11 cellular contexts compared by ENCODE assay signal in genomic region chr2:65033178-65033577, GRCh38. TPM values are rescaled to one million over a fixed set of nuclear protein-coding genes. Genes with fewer than 3 reads are reported as not detected.
DNase-seq lines count a peak whose midpoint lies in the region; ATAC-seq and TF ChIP-seq lines count a peak whose summit lies in the region.
"Had no signal": no experiment of that assay in that cellular context is flagged by ENCODE, and none has a peak within 500 bp of the region (broad histone marks: within the 10 kb centered on the region; RNA-seq: fewer than 3 reads in every experiment).

No MANE protein-coding gene starts in this region.

- H3K14ac ChIP-seq in trophoblast cell (ENCODE audit: low read length): no peak overlapping the region

- H2AFZ ChIP-seq in SU-DHL-6 (ENCODE audit: low read depth, low read length, severe bottlenecking) (no peak overlapping the region), trophoblast cell (ENCODE audit: insufficient read depth, low read length, poor library complexity) (no peak overlapping the region)

- H3K4me3 ChIP-seq in SU-DHL-6 (ENCODE audit: insufficient read depth, low read length, poor library complexity, severe bottlenecking): no peak overlapping the region
- H3K4me3 ChIP-seq in trophoblast cell (ENCODE audit: low read depth, low read length): no peak overlapping the region
- H3K4me3 ChIP-seq: mucosa of descending colon had no signal

- no peaks in the 10 kb centered on the region for H3K79me2 ChIP-seq in SU-DHL-6 (ENCODE audit: insufficient read depth, low read length)
- no peaks in the 10 kb centered on the region for H3K79me2 ChIP-seq in trophoblast cell (ENCODE audit: control insufficient read depth, insufficient read depth, low read length, poor library complexity)

- no peak overlapping the region for H2AK5ac ChIP-seq in trophoblast cell (ENCODE audit: low read length)

- H4K12ac ChIP-seq in trophoblast cell (ENCODE audit: low read depth, low read length): no peak overlapping the region

- no peak overlapping the region for H2BK12ac ChIP-seq in trophoblast cell (ENCODE audit: low read length)

- H3K27ac ChIP-seq in SU-DHL-6 (ENCODE audit: low read depth, low read length) (peak overlapping the region; percentile 63), trophoblast cell (ENCODE audit: low read depth, low read length) (no peak overlapping the region)

- H2BK120ac ChIP-seq in trophoblast cell (ENCODE audit: insufficient read depth, low read length, poor library complexity): no peak overlapping the region

- H3K4me1 ChIP-seq in trophoblast cell (ENCODE audit: control insufficient read depth in 1 of 2, insufficient read depth in 2 of 2, low read length in 2 of 2): peaks cover 0 to 2% of the 10 kb centered on the region in 2 experiments

- H3K9me3 ChIP-seq in SU-DHL-6 (ENCODE audit: insufficient read depth, low read length): no peaks in the 10 kb centered on the region
- H3K9me3 ChIP-seq in trophoblast cell (ENCODE audit: insufficient read depth, low read depth, low read length): no peaks in the 10 kb centered on the region
- H3K9me3 ChIP-seq: mucosa of descending colon had no signal

- H4K8ac ChIP-seq in trophoblast cell (ENCODE audit: low read depth, low read length): no peak overlapping the region

- H3F3A ChIP-seq in SU-DHL-6 (ENCODE audit: insufficient read depth): peaks cover 42% of the 10 kb centered on the region

- DNase-seq in NCI-H2227 treated with DMSO at 0.1 percent for 48 hours (lab: John Stamatoyannopoulos, UW) (peak; percentile 15), NCI-H2227 (lab: John Stamatoyannopoulos, UW; ENCODE audit: unreplicated experiment) (no peak), KBM-7 (peak; percentile 84), lung microvascular endothelial cell (ENCODE audit: low read depth in 2 of 2) (peak; percentile 41 to 65), NCI-H2081 treated with DMSO at 0.1 percent for 48 hours (lab: John Stamatoyannopoulos, UW) (no peak), trophoblast cell (no peak)
- DNase-seq: cortex of kidney, mucosa of descending colon, NCI-H345 had no signal

- H3K27me3 ChIP-seq in SU-DHL-6 (ENCODE audit: low read length) (no peaks in the 10 kb centered on the region), trophoblast cell (ENCODE audit: insufficient read depth, low read length) (no peaks in the 10 kb centered on the region)

- no peak overlapping the region for H3K18ac ChIP-seq in trophoblast cell (ENCODE audit: low read length)

- H3K9ac ChIP-seq in SU-DHL-6 (ENCODE audit: low read length) (no peak overlapping the region), trophoblast cell (ENCODE audit: low read length) (no peak overlapping the region)

- no CpG with 5 or more reads among the region's 4 CpGs for WGBS in trophoblast cell (ENCODE audit: extremely low coverage, insufficient coverage, insufficient read length)

- no peak overlapping the region for H3K4ac ChIP-seq in trophoblast cell (ENCODE audit: low read depth, low read length)

- no peaks in the 10 kb centered on the region for H3K9me2 ChIP-seq in SU-DHL-6 (replicated peaks; ENCODE audit: insufficient read depth, low read length)

- no peak overlapping the region for H2BK5ac ChIP-seq in trophoblast cell (ENCODE audit: low read depth, low read length, poor library complexity)

- no peaks in the 10 kb centered on the region for H4K20me1 ChIP-seq in SU-DHL-6 (ENCODE audit: low read depth, low read length)

- H3K79me1 ChIP-seq in trophoblast cell (ENCODE audit: low read length): no peaks in the 10 kb centered on the region

- H3K36me3 ChIP-seq in SU-DHL-6 (ENCODE audit: low read length) (0 out of 2 replicates have a peak, but pooled peaks cover 1% of the 10 kb centered on the region), trophoblast cell (ENCODE audit: control insufficient read depth in 1 of 2, insufficient read depth in 2 of 2, low read length in 2 of 2) (no peaks in the 10 kb centered on the region)

- in situ Hi-C loops in KBM-7 (cut with MboI; ENCODE audit: low pct_unique_long_range_greater_than_20kb, low sequenced_read_pairs): loop anchor here (10.0 to 25.0 kb wide), 3 partner anchors 118 to 696 kb away; no protein-coding TSS in a partner anchor

- peak; percentile 14 for TF ChIP-seq CTCF in SU-DHL-6 (IDR thresholded peaks at IDR 0.05; ENCODE audit: insufficient read depth, low read length, poor library complexity, severe bottlenecking)

- no peak overlapping the region for H4K91ac ChIP-seq in trophoblast cell (ENCODE audit: low read depth, low read length)

- peak overlapping the region; percentile 19 for H3K4me2 ChIP-seq in SU-DHL-6 (ENCODE audit: low read depth, low read length, poor library complexity, severe bottlenecking)
- no peak overlapping the region for H3K4me2 ChIP-seq in trophoblast cell (ENCODE audit: low read length)

- H3K23ac ChIP-seq in trophoblast cell (ENCODE audit: low read length): no peak overlapping the region

- ATAC-seq in HG03442 (IDR thresholded peaks at IDR 0.05; ENCODE audit: unreplicated experiment): no peak

RNA-seq across cellular contexts. Expression of gene CEP68, which starts 23.0 kb away (rescaled TPM):
- total RNA-seq in lung microvascular endothelial cell: 30.8 and 32.3 TPM in 2 replicates
- 6.0 and 6.3 TPM in 2 replicates for polyA plus RNA-seq in trophoblast cell (2013)

RNA-seq across cellular contexts. Expression of gene SLC1A4, which starts 44.0 kb away (rescaled TPM):
- 10.2 and 11.7 TPM in 2 replicates for total RNA-seq in lung microvascular endothelial cell
- polyA plus RNA-seq in trophoblast cell (2013): 0.50 and 0.81 TPM in 2 replicates

Comparison
In these comparisons a context has a peak if more than half of its experiments do, and no peak if none do; other contexts are left out.
1. DNase-seq: peak in NCI-H2227 treated with DMSO at 0.1 percent for 48 hours (single experiment), KBM-7 (single experiment) and lung microvascular endothelial cell (2 of 2); none in NCI-H2227 (single experiment), NCI-H2081 treated with DMSO at 0.1 percent for 48 hours (single experiment) and trophoblast cell (0 of 2).